In genomic region chr20:43043887-43044286, GRCh38 we compare ENCODE assay signal across 11 cellular contexts.
"Had no signal": no experiment of that assay in that cellular context is flagged by ENCODE, and none has a peak within 500 bp of the region (broad histone marks: within the 10 kb centered on the region; RNA-seq: fewer than 3 reads in every experiment).

No MANE protein-coding gene starts in this region.

- H3K27ac ChIP-seq: cardiac muscle cell, esophagus squamous epithelium, foreskin keratinocyte, ovary had no signal

- H3K9me3 ChIP-seq: esophagus squamous epithelium, ovary had no signal

- H3K27me3 Mint-ChIP-seq: activated B cell treated with CpG ODN at 0.5 μM for 24 hours; activated CD4-positive, alpha-beta T cell treated with anti-CD3 and anti-CD28 coated beads, Interleukin-2, amount 10 ng/mL, durations not matched to agents 7 days and 5 days had no signal

- H3K36me3 ChIP-seq: cardiac muscle cell, esophagus squamous epithelium, ovary had no signal

- H3K9me3 Mint-ChIP-seq: activated naive CD4-positive, alpha-beta T cell treated with anti-CD3 and anti-CD28 coated beads for 36 hours had no signal

- H3K4me1 Mint-ChIP-seq: activated B cell treated with CpG ODN at 0.5 μM for 24 hours; activated CD4-positive, alpha-beta T cell treated with anti-CD3 and anti-CD28 coated beads, Interleukin-2, amount 10 ng/mL, durations not matched to agents 7 days and 5 days; memory B cell had no signal

- H3K4me3 Mint-ChIP-seq: activated B cell treated with CpG ODN at 0.5 μM for 24 hours; activated CD4-positive, alpha-beta T cell treated with anti-CD3 and anti-CD28 coated beads, Interleukin-2, amount 10 ng/mL, durations not matched to agents 7 days and 5 days; activated naive CD4-positive, alpha-beta T cell treated with anti-CD3 and anti-CD28 coated beads for 36 hours; memory B cell had no signal

- H3K27ac Mint-ChIP-seq: activated B cell treated with CpG ODN at 0.5 μM for 24 hours; activated CD4-positive, alpha-beta T cell treated with anti-CD3 and anti-CD28 coated beads, Interleukin-2, amount 10 ng/mL, durations not matched to agents 7 days and 5 days; activated naive CD4-positive, alpha-beta T cell treated with anti-CD3 and anti-CD28 coated beads for 36 hours; memory B cell had no signal

- ATAC-seq: foreskin keratinocyte, left lobe of liver had no signal

- H3K4me3 ChIP-seq: cardiac muscle cell, esophagus squamous epithelium, ovary had no signal

- H3K4me1 ChIP-seq: esophagus squamous epithelium, foreskin keratinocyte had no signal

- H3K27me3 ChIP-seq: cardiac muscle cell, esophagus squamous epithelium, foreskin keratinocyte, ovary had no signal

- DNase-seq: activated B cell treated with CpG ODN at 0.5 μM for 24 hours; activated CD4-positive, alpha-beta T cell treated with anti-CD3 and anti-CD28 coated beads, Interleukin-2, amount 10 ng/mL, durations not matched to agents 7 days and 5 days; activated CD8-positive, alpha-beta memory T cell treated with anti-CD3 and anti-CD28 coated beads for 24 hours; activated naive CD4-positive, alpha-beta T cell treated with anti-CD3 and anti-CD28 coated beads for 36 hours; esophagus squamous epithelium; foreskin keratinocyte; head of caudate nucleus; ovary had no signal
